ENCODE assay signal across 9 cellular contexts in genomic region chr2:88919087-88919738, GRCh38.
DNase-seq lines count a peak whose midpoint lies in the region; ATAC-seq and TF ChIP-seq lines count a peak whose summit lies in the region.
"Had no signal": no experiment of that assay in that cellular context is flagged by ENCODE, and none has a peak within 500 bp of the region (broad histone marks: within the 10 kb centered on the region; RNA-seq: fewer than 3 reads in every experiment).

No MANE protein-coding gene starts in this region.

- no peak overlapping the region for H2AK5ac ChIP-seq in mesenchymal stem cell (ENCODE audit: low read length, severe bottlenecking)

- peak; percentile 56 for TF ChIP-seq CTCF in BE2C (IDR thresholded peaks at IDR 0.05; ENCODE audit: low read depth, low read length)
- peak; percentile 80 for TF ChIP-seq CTCF in VCaP (conservative IDR thresholded peaks at IDR 0.05)

- no peak overlapping the region for H3K23ac ChIP-seq in mesenchymal stem cell (ENCODE audit: low read length in 2 of 2)

- H3K14ac ChIP-seq in mesenchymal stem cell (ENCODE audit: low read length in 2 of 2): no peak overlapping the region

- H3K18ac ChIP-seq in mesenchymal stem cell (ENCODE audit: low read depth in 1 of 2, low read length in 2 of 2): no peak overlapping the region

- H3K4me3 ChIP-seq in BE2C (ENCODE audit: low read depth, low read length) (no peak overlapping the region), mesenchymal stem cell (ENCODE audit: insufficient read depth in 1 of 2, low read depth in 1 of 2, low read length in 2 of 2) (no peak overlapping the region)

- H2BK120ac ChIP-seq in mesenchymal stem cell (ENCODE audit: low read depth, low read length): no peak overlapping the region

- H3K27me3 ChIP-seq in BE2C (no peaks in the 10 kb centered on the region), mesenchymal stem cell (ENCODE audit: control insufficient read depth in 1 of 2, insufficient read depth in 1 of 2, low read length in 2 of 2) (peaks cover 0 to 14% of the 10 kb centered on the region in 2 experiments)

- no CpG with 5 or more reads among the region's 7 CpGs for WGBS in mesenchymal stem cell

- H2BK12ac ChIP-seq in mesenchymal stem cell (ENCODE audit: low read length in 2 of 2): no peak overlapping the region

- peak; percentile 69 for ATAC-seq in left lobe of liver
- ATAC-seq in HG02588 (IDR thresholded peaks at IDR 0.05; ENCODE audit: unreplicated experiment): no peak

- H3K79me1 ChIP-seq in mesenchymal stem cell (replicated peaks; ENCODE audit: low read length, poor library complexity, severe bottlenecking): no peaks in the 10 kb centered on the region

- H2BK5ac ChIP-seq in mesenchymal stem cell (ENCODE audit: low read depth, low read length, poor library complexity, severe bottlenecking): no peak overlapping the region

- H2AFZ ChIP-seq in mesenchymal stem cell (ENCODE audit: low read depth, low read length): no peak overlapping the region

- DNase-seq in BE2C (no peak), HCEC 1CT (peak; percentile 3), left lobe of liver (ENCODE audit: low spot score) (no peak), mesenchymal stem cell (no peak), GOT3 (lab: John Stamatoyannopoulos, UW) (no peak)
- no peak for DNase-seq in stimulated activated CD4-positive, alpha-beta T cell treated with anti-CD3 and anti-CD28 coated beads, Interleukin-2, amount 100 ng/mL, for 48 hours
- DNase-seq: posterior cingulate gyrus had no signal

- H3K36me3 ChIP-seq in BE2C (no peaks in the 10 kb centered on the region), mesenchymal stem cell (ENCODE audit: control insufficient read depth in 1 of 2, insufficient read depth in 2 of 2, low read depth in 1 of 2, low read length in 2 of 2) (no peaks in the 10 kb centered on the region)

- no peak overlapping the region for H2BK15ac ChIP-seq in mesenchymal stem cell (ENCODE audit: low read depth, poor library complexity, severe bottlenecking)

- no peak overlapping the region for H3K4ac ChIP-seq in mesenchymal stem cell (ENCODE audit: low read depth in 1 of 2, low read length in 2 of 2)

- H4K91ac ChIP-seq in mesenchymal stem cell (ENCODE audit: low read length): no peak overlapping the region

- no peak overlapping the region for H3K27ac ChIP-seq in VCaP
- H3K27ac ChIP-seq in mesenchymal stem cell (ENCODE audit: low read length, poor library complexity, severe bottlenecking): no peak overlapping the region

- no peak overlapping the region for H4K8ac ChIP-seq in mesenchymal stem cell (ENCODE audit: low read length)

- H3K9ac ChIP-seq in mesenchymal stem cell (ENCODE audit: low read length): no peak overlapping the region

- H3K4me1 ChIP-seq in BE2C (no peaks in the 10 kb centered on the region), mesenchymal stem cell (ENCODE audit: control insufficient read depth, insufficient read depth, low read depth, low read length) (no peaks in the 10 kb centered on the region)

- no peaks in the 10 kb centered on the region for H3K9me3 ChIP-seq in BE2C
- H3K9me3 ChIP-seq in mesenchymal stem cell (ENCODE audit: control insufficient read depth, low read length): no peaks in the 10 kb centered on the region

- H3K4me2 ChIP-seq in mesenchymal stem cell (ENCODE audit: low read length, poor library complexity, severe bottlenecking): no peak overlapping the region
